In genomic region chr6:40587240-40588069, GRCh38 we compare ENCODE assay signal across 8 cellular contexts. TPM values are rescaled to one million over a fixed set of nuclear protein-coding genes. Genes with fewer than 3 reads are reported as not detected.
DNase-seq lines count a peak whose midpoint lies in the region; ATAC-seq and TF ChIP-seq lines count a peak whose summit lies in the region.

TSS of gene LRFN2 (minus strand) at chr6:40587364.

- intact Hi-C loops in left cardiac atrium (cut with DNase I), result loop anchor here (10.0 kb wide), 3 partner anchors 233 to 603 kb away; no protein-coding TSS in a partner anchor
- intact Hi-C loops in prostate gland (cut with DNase I), result no loop called here

- H3K36me3 ChIP-seq in BJ (ENCODE audit: control insufficient read depth, insufficient read depth, low read length), result no peaks in the 10 kb centered on the region
- H3K36me3 ChIP-seq in adipocyte (ENCODE audit: control insufficient read depth, insufficient read depth, low read length, severe bottlenecking), result no peaks in the 10 kb centered on the region
- no peaks in the 10 kb centered on the region for H3K36me3 ChIP-seq in prostate gland
- no peaks in the 10 kb centered on the region for H3K36me3 ChIP-seq in upper lobe of left lung

- H3K9me3 ChIP-seq in adipocyte (ENCODE audit: control insufficient read depth, low read length) (no peaks in the 10 kb centered on the region), prostate gland (no peaks in the 10 kb centered on the region), upper lobe of left lung (no peaks in the 10 kb centered on the region)

- peak; percentile 10 for TF ChIP-seq POLR2A in prostate gland (IDR thresholded peaks at IDR 0.05)
- TF ChIP-seq POLR2A in upper lobe of left lung (IDR thresholded peaks at IDR 0.05), result no peak

- TF ChIP-seq CTCF in BJ (IDR thresholded peaks at IDR 0.05; ENCODE audit: insufficient read depth, low read depth, low read length), result peak; percentile 45
- TF ChIP-seq CTCF in prostate gland (IDR thresholded peaks at IDR 0.05), result peak; percentile 36 to 72 (median 53)
- TF ChIP-seq CTCF in upper lobe of left lung (IDR thresholded peaks at IDR 0.05), result peak; percentile 80 to 94 (median 84)

- CTCF ChIA-PET in BJ (lab: Yijun Ruan, JAX), result interaction anchor here (0.6 to 1.9 kb wide), 14 partner anchors 9 to 614 kb away, joined by 3 to 11 read pairs (median 4); no protein-coding TSS in a partner anchor

- H3K4me1 ChIP-seq in adipocyte (ENCODE audit: control insufficient read depth, insufficient read depth, low read length) (no peaks in the 10 kb centered on the region), prostate gland (replicated peaks) (no peaks in the 10 kb centered on the region), upper lobe of left lung (peaks cover 14 to 27% (median 17%) of the 10 kb centered on the region in 4 donors)

- DNase-seq in BJ (ENCODE audit: low read depth), result no peak
- peak; percentile 75 for DNase-seq in SK-N-DZ (ENCODE audit: low spot score)
- DNase-seq in adipocyte (ENCODE audit: low read depth), result peak; percentile 86
- DNase-seq in left cardiac atrium, result peak; percentile 66
- peak; percentile 50 for DNase-seq in prostate gland (ENCODE audit: low spot score)
- peak; percentile 63 to 95 for DNase-seq in upper lobe of left lung

- TF ChIP-seq EP300 in Ishikawa (IDR thresholded peaks at IDR 0.05; ENCODE audit: borderline replicate concordance) (no peak), upper lobe of left lung (IDR thresholded peaks at IDR 0.05) (no peak)

- H3K4me3 ChIP-seq in BJ (ENCODE audit: low read depth, low read length) (peak within 1 kb of the TSS; percentile 32), adipocyte (ENCODE audit: low read length) (peak within 1 kb of the TSS; percentile 81), prostate gland (peak within 1 kb of the TSS; percentile 18 to 39), upper lobe of left lung (peak within 1 kb of the TSS; percentile 22 to 55 (median 46))

- POLR2A ChIA-PET in BJ (lab: Charles Lee), result no interaction called here

- under 1% methylated on average over 82 of the region's 89 CpGs for WGBS in prostate gland
- 0 to 1% methylated on average over 4 to 60 of the region's 89 CpGs for WGBS in upper lobe of left lung, 2 donors

- peak; percentile 23; the same call in 1 of the 2 replicates for TF ChIP-seq RAD21 in Ishikawa (IDR thresholded peaks at IDR 0.05; ENCODE audit: low read depth)

- no peak within 1 kb of the TSS for H3K9ac ChIP-seq in adipocyte (ENCODE audit: low read length)

- H3K27ac ChIP-seq in prostate gland, result no peak within 1 kb of the TSS
- no peak within 1 kb of the TSS for H3K27ac ChIP-seq in upper lobe of left lung

- H3K27me3 ChIP-seq in BJ (ENCODE audit: control insufficient read depth, insufficient read depth, low read length) (peaks cover 25% of the 10 kb centered on the region), adipocyte (replicated peaks; ENCODE audit: control insufficient read depth, insufficient read depth, low read length) (peaks cover 70% of the 10 kb centered on the region), prostate gland (replicated peaks; ENCODE audit: insufficient read depth) (no peaks in the 10 kb centered on the region), upper lobe of left lung (peaks cover 0 to 3% (median 0%) of the 10 kb centered on the region in 4 donors)

- ATAC-seq in GM19395 (IDR thresholded peaks at IDR 0.05; ENCODE audit: unreplicated experiment) (peak; percentile 71), left cardiac atrium (peak; percentile 95 to 96), upper lobe of left lung (ENCODE audit: low FRiP score in 2 of 2) (peak; percentile 80 to 93)

TF ChIP-seq in Ishikawa, 13 proteins besides CTCF, POLR2A, EP300 and RAD21:
- TF ChIP-seq CREB1 (IDR thresholded peaks at IDR 0.05; ENCODE audit: low read depth), result no peak
- no peak for TF ChIP-seq EGR1 (IDR thresholded peaks at IDR 0.05)
- TF ChIP-seq CEBPB (IDR thresholded peaks at IDR 0.05), result no peak
- peak; percentile 79 for TF ChIP-seq MAX (IDR thresholded peaks at IDR 0.05)
- no peak for TF ChIP-seq FOXM1 (IDR thresholded peaks at IDR 0.05; ENCODE audit: borderline replicate concordance, low read depth)
- no peak for TF ChIP-seq NFIC (IDR thresholded peaks at IDR 0.05)
- TF ChIP-seq ZBTB7A (IDR thresholded peaks at IDR 0.05; ENCODE audit: low read depth), result no peak
- TF ChIP-seq, protein P1, sequence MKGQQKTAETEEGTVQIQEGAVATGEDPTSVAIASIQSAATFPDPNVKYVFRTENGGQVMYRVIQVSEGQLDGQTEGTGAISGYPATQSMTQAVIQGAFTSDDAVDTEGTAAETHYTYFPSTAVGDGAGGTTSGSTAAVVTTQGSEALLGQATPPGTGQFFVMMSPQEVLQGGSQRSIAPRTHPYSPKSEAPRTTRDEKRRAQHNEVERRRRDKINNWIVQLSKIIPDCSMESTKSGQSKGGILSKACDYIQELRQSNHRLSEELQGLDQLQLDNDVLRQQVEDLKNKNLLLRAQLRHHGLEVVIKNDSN (IDR thresholded peaks at IDR 0.05), result peak; percentile 45; the same call in 1 of the 2 replicates
- TF ChIP-seq REST (IDR thresholded peaks at IDR 0.05; ENCODE audit: low read depth), result no peak

RNA-seq across cellular contexts. Expression of gene LRFN2, which starts in this region (rescaled TPM):
- polyA plus RNA-seq in BJ (2011; rRNA removed), result not detected in 2 replicates
- polyA minus RNA-seq in BJ (2011; rRNA and poly(A)+ RNA removed), result not detected in 2 replicates
- 0.37 TPM in 1 of 2 replicates, not detected in the other for polyA plus RNA-seq in SK-N-DZ (2014; cell fraction: cytosol; rRNA removed)
- polyA plus RNA-seq in SK-N-DZ (2014; cell fraction: nucleus; rRNA removed), result 0.06 and 1.3 TPM in 2 replicates
- total RNA-seq in left cardiac atrium, result not detected
- under 1 TPM in 1 of 2 donors, not detected in 1; 0.62 TPM for total RNA-seq in prostate gland
- under 1 TPM in 2 of 6 donors, not detected in 4; 0.06 to 0.20 TPM for total RNA-seq in upper lobe of left lung

Comparison
In these comparisons a context has a peak if more than half of its experiments do, and no peak if none do; other contexts are left out.
1. Peak in DNase-seq and ATAC-seq in left cardiac atrium; RNA of the gene not detected or under 1 TPM.
2. Peak in DNase-seq and H3K4me3 ChIP-seq in prostate gland; RNA of the gene not detected or under 1 TPM.
3. Peak in DNase-seq, ATAC-seq and H3K4me3 ChIP-seq in upper lobe of left lung; RNA of the gene not detected or under 1 TPM.
4. H3K4me3 ChIP-seq: peak in every context shown above with its lines; median percentile 81 in adipocyte; 46 in upper lobe of left lung; 32 in BJ; 28 in prostate gland.